Comparison of ENCODE assay signal across 1 cellular context in the genomic region with DNA sequence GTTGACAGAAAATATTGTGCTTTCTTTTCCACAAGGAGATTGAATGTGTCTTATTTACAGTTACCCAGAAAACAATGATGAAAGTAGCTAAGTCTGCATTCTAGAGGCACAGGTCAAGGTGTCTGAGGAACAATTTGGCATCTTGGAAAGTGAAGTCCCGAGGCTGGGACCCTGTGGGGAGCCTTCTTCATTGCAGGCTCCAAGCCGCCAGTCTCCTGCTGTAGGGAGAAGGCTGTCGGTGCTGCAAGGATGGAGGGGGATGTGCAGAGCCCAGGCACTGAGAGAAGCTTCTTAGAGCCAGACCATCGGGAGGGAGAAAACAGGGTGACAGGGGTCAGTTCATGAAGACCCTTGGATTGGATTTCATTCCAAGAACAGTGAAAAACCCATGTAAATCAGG.
TF ChIP-seq lines count a peak whose summit lies in the region.

No MANE protein-coding gene starts in this region.

TF ChIP-seq in GM23338, 12 proteins besides CTCF, POLR2A, EP300 and RAD21:
- TF ChIP-seq STAT1 (IDR thresholded peaks at IDR 0.05; ENCODE audit: unreplicated experiment) (no peak), EZH2phosphoT487 (IDR thresholded peaks at IDR 0.05; ENCODE audit: unreplicated experiment) (no peak), EZH2 (IDR thresholded peaks at IDR 0.05; ENCODE audit: low read depth, unreplicated experiment) (no peak), ZNF331 (CRISPR knock-in tag; IDR thresholded peaks at IDR 0.05; ENCODE audit: low read depth) (no peak), CREB1 (CRISPR knock-in tag; IDR thresholded peaks at IDR 0.05; ENCODE audit: low read depth) (no peak), POLR2AphosphoS5 (IDR thresholded peaks at IDR 0.05; ENCODE audit: low read depth) (no peak), NANOG (IDR thresholded peaks at IDR 0.05; ENCODE audit: borderline replicate concordance) (no peak), ZNF114 (CRISPR knock-in tag; IDR thresholded peaks at IDR 0.05) (no peak), ZNF462 (CRISPR knock-in tag; IDR thresholded peaks at IDR 0.05) (no peak), JUNB (IDR thresholded peaks at IDR 0.05; ENCODE audit: unreplicated experiment) (no peak)
- TF ChIP-seq, protein P1, sequence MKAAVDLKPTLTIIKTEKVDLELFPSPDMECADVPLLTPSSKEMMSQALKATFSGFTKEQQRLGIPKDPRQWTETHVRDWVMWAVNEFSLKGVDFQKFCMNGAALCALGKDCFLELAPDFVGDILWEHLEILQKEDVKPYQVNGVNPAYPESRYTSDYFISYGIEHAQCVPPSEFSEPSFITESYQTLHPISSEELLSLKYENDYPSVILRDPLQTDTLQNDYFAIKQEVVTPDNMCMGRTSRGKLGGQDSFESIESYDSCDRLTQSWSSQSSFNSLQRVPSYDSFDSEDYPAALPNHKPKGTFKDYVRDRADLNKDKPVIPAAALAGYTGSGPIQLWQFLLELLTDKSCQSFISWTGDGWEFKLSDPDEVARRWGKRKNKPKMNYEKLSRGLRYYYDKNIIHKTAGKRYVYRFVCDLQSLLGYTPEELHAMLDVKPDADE (IDR thresholded peaks at IDR 0.05), result no peak
